In genomic region chr17:82043507-82043906, GRCh38 we compare ENCODE assay signal across 19 cellular contexts. TPM values are rescaled to one million over a fixed set of nuclear protein-coding genes. Genes with fewer than 3 reads are reported as not detected.
DNase-seq lines count a peak whose midpoint lies in the region; ATAC-seq, FAIRE-seq and TF ChIP-seq lines count a peak whose summit lies in the region.
"Had no signal": no experiment of that assay in that cellular context is flagged by ENCODE, and none has a peak within 500 bp of the region (broad histone marks: within the 10 kb centered on the region; RNA-seq: fewer than 3 reads in every experiment).

No MANE protein-coding gene starts in this region.

- WGBS in H1 (ENCODE audit: extremely low coverage in 1 of 2, insufficient coverage in 1 of 2, insufficient read length in 1 of 2, insufficient replicate concordance in 2 of 2, low coverage in 1 of 2, low lambda C conversion rate in 2 of 2, missing lambda C conversion rate in 1 of 2), 2 experiments: 84% methylated on average over 16 of the region's 16 CpGs; no CpG with 5 or more reads in 1 of the 2 experiments
- WGBS in neuronal stem cell (ENCODE audit: extremely low coverage in 2 of 2, insufficient read length in 2 of 2, insufficient replicate concordance in 1 of 2), 2 donors: no CpG with 5 or more reads among the region's 16 CpGs
- WGBS in gastroesophageal sphincter (ENCODE audit: low coverage in 1 of 2), 2 donors: 57% methylated on average over 8 of the region's 16 CpGs; no CpG with 5 or more reads in 1 of the 2 donors

- H3K9ac ChIP-seq in H1 (replicated peaks in 1 of 4; ENCODE audit: extremely low read depth in 1 of 4, low read depth in 3 of 4, low read length in 3 of 4) (no peak overlapping the region), neuronal stem cell (ENCODE audit: low read depth, low read length, poor library complexity) (no peak overlapping the region)
- H3K9ac ChIP-seq: GM23248 had no signal

- H3K23ac ChIP-seq in H1 (ENCODE audit: insufficient read length) (no peak overlapping the region), neuronal stem cell (ENCODE audit: low read depth, low read length, poor library complexity) (no peak overlapping the region)

- no peak overlapping the region for H3K4me3 ChIP-seq in H7 (ENCODE audit: insufficient read depth, low read depth, low read length)
- H3K4me3 ChIP-seq in HEK293 (ENCODE audit: low read depth, low read length): no peak overlapping the region
- no peak overlapping the region for H3K4me3 ChIP-seq in H1 (ENCODE audit: extremely low read depth in 1 of 4, insufficient read depth in 2 of 4, low read depth in 3 of 4, low read length in 4 of 4)
- no peak overlapping the region for H3K4me3 ChIP-seq in neuronal stem cell (ENCODE audit: low read length in 2 of 2)
- no peak overlapping the region for H3K4me3 ChIP-seq in gastroesophageal sphincter
- H3K4me3 ChIP-seq: GM12878, GM23248 had no signal

- TF ChIP-seq POLR2A in H1 (IDR thresholded peaks at IDR 0.05; ENCODE audit: control extremely low read depth in 1 of 2, low read depth in 2 of 2, low read length in 2 of 2) (no peak), gastroesophageal sphincter (IDR thresholded peaks at IDR 0.05) (no peak)

- no peak overlapping the region for H3K4me3 Mint-ChIP-seq in activated CD8-positive, alpha-beta memory T cell treated with anti-CD3 and anti-CD28 coated beads, Interleukin-2, amount 10 ng/mL, durations not matched to agents 7 days and 5 days
- H3K4me3 Mint-ChIP-seq: B cell; CD4-positive, alpha-beta T cell had no signal

- H2BK120ac ChIP-seq in H1 (replicated peaks; ENCODE audit: low read depth, low read length) (no peak overlapping the region), neuronal stem cell (ENCODE audit: low read depth, low read length) (no peak overlapping the region)

- DNase-seq in H7 (peak; percentile 83), H1 (ENCODE audit: low read depth in 1 of 2, low spot score in 2 of 2) (peak in 1 of 2 experiments; percentile 57), neuronal stem cell (ENCODE audit: low spot score) (no peak), NCI-H82 treated with DMSO at 0.1 percent for 48 hours (lab: John Stamatoyannopoulos, UW; ENCODE audit: unreplicated experiment) (no peak)
- DNase-seq in activated CD8-positive, alpha-beta memory T cell treated with anti-CD3 and anti-CD28 coated beads, Interleukin-2, amount 10 ng/mL, durations not matched to agents 7 days and 5 days: no peak
- DNase-seq: C1 segment of cervical spinal cord; Calu3; CD4-positive, alpha-beta T cell; DMS 273 treated with DMSO at 0.1 percent for 48 hours; DMS79; GM23248; HCEC 1CT; IMR-90 had no signal

- TF ChIP-seq RAD21 in H1 (IDR thresholded peaks at IDR 0.05 in 1 of 2, conservative IDR thresholded peaks at IDR 0.05 in 1 of 2; ENCODE audit: low read depth in 2 of 2, low read length in 2 of 2): no peak

- no peaks in the 10 kb centered on the region for H3K36me3 Mint-ChIP-seq in activated CD8-positive, alpha-beta memory T cell treated with anti-CD3 and anti-CD28 coated beads, Interleukin-2, amount 10 ng/mL, durations not matched to agents 7 days and 5 days

- TF ChIP-seq EP300 in H1 (IDR thresholded peaks at IDR 0.05; ENCODE audit: borderline replicate concordance in 1 of 2, low read depth in 2 of 2, low read length in 2 of 2) (no peak), gastroesophageal sphincter (IDR thresholded peaks at IDR 0.05) (no peak)

- H3K27ac ChIP-seq in HEK293 (ENCODE audit: extremely low read depth, low read depth, low read length) (no peak overlapping the region), H1 (ENCODE audit: low read depth, low read length) (no peak overlapping the region), neuronal stem cell (replicated peaks; ENCODE audit: low read length) (no peak overlapping the region), gastroesophageal sphincter (no peak overlapping the region)
- H3K27ac ChIP-seq: GM23248 had no signal

- H3K79me1 ChIP-seq in H1 (ENCODE audit: low read depth, low read length): no peaks in the 10 kb centered on the region
- peaks cover 2% of the 10 kb centered on the region for H3K79me1 ChIP-seq in neuronal stem cell (ENCODE audit: low read depth, low read length)

- POLR2A ChIA-PET in HEK293 (lab: Yijun Ruan, JAX) (interaction anchor here (0.6 to 1.8 kb wide), 5 partner anchors 16 to 150 kb away, joined by 3 to 7 read pairs (median 5); no protein-coding TSS in a partner anchor), H1 (lab: Charles Lee; ENCODE audit: partially characterized antibody) (interaction anchor here (0.7 to 1.5 kb wide), 17 partner anchors 9 to 174 kb away, joined by 3 to 10 read pairs (median 3); partner anchors contain the start of genes CENPX, GPS1, LRRC45 and RAC3)

- no peak overlapping the region for H2BK20ac ChIP-seq in H1 (ENCODE audit: low read length)

- peak overlapping the region; percentile 47 for H4K5ac ChIP-seq in H1 (ENCODE audit: insufficient read length, low read depth, low read length)

- H3K4me2 ChIP-seq in H1 (ENCODE audit: insufficient read depth in 1 of 2, low read depth in 2 of 2, low read length in 2 of 2) (no peak overlapping the region), neuronal stem cell (ENCODE audit: insufficient read depth, low read length, poor library complexity, severe bottlenecking) (no peak overlapping the region)

- H3K4me1 ChIP-seq in HEK293 (ENCODE audit: control insufficient read depth, insufficient read depth, low read length) (no peaks in the 10 kb centered on the region), H1 (replicated peaks in 1 of 4; ENCODE audit: control insufficient read depth in 3 of 4, insufficient read depth in 4 of 4, low read length in 3 of 4) (peaks cover 0 to 15% (median 7%) of the 10 kb centered on the region in 4 experiments; a peak in 4 of 7 replicates), neuronal stem cell (ENCODE audit: control insufficient read depth in 2 of 2, insufficient read depth in 1 of 2, low read depth in 1 of 2, low read length in 2 of 2) (no peaks in the 10 kb centered on the region), gastroesophageal sphincter (no peaks in the 10 kb centered on the region)

- no peak overlapping the region; the same call in 1 of the 2 replicates for H2BK15ac ChIP-seq in H1 (ENCODE audit: low read length)
- no peak overlapping the region for H2BK15ac ChIP-seq in neuronal stem cell (ENCODE audit: low read length)

- TF ChIP-seq CTCF in HEK293 (tag by site-specific recombination; IDR thresholded peaks at IDR 0.05) (no peak), H1 (IDR thresholded peaks at IDR 0.05; ENCODE audit: control extremely low read depth in 1 of 3, insufficient read depth in 1 of 3, low read depth in 1 of 3, low read length in 3 of 3) (no peak), gastroesophageal sphincter (IDR thresholded peaks at IDR 0.05) (no peak)

- 0 out of 2 replicates have a peak, but pooled peaks cover 3% of the 10 kb centered on the region for H3K23me2 ChIP-seq in H1 (ENCODE audit: low read depth, low read length)

- H3K4me1 Mint-ChIP-seq in activated CD8-positive, alpha-beta memory T cell treated with anti-CD3 and anti-CD28 coated beads, Interleukin-2, amount 10 ng/mL, durations not matched to agents 7 days and 5 days: peaks cover 10% of the 10 kb centered on the region

- H3K36me3 ChIP-seq in H7 (replicated peaks; ENCODE audit: control insufficient read depth, insufficient read depth, low read length): no peaks in the 10 kb centered on the region
- peaks cover 0 to 26% of the 10 kb centered on the region in 2 experiments; a peak in 1 of 3 replicates for H3K36me3 ChIP-seq in HEK293 (ENCODE audit: control insufficient read depth in 2 of 2, insufficient read depth in 1 of 2, low read length in 2 of 2)
- peaks cover 0 to 5% (median 2%) of the 10 kb centered on the region in 4 experiments; a peak in 3 of 8 replicates for H3K36me3 ChIP-seq in H1 (ENCODE audit: control insufficient read depth in 2 of 4, insufficient read depth in 4 of 4, low read length in 3 of 4)
- H3K36me3 ChIP-seq in neuronal stem cell (replicated peaks in 1 of 2; ENCODE audit: control insufficient read depth in 2 of 2, insufficient read depth in 2 of 2, low read length in 2 of 2): peaks cover 12 to 16% of the 10 kb centered on the region in 2 donors
- H3K36me3 ChIP-seq in gastroesophageal sphincter: peaks cover 0 to 20% of the 10 kb centered on the region in 2 donors

- H2AFZ ChIP-seq in H1 (ENCODE audit: low read length) (no peak overlapping the region), neuronal stem cell (ENCODE audit: low read length) (peak overlapping the region; percentile 83)
- H2AFZ ChIP-seq: GM23248 had no signal

- H4K91ac ChIP-seq in H1 (replicated peaks; ENCODE audit: insufficient read length, low read length): peak overlapping the region; percentile 96
- H4K91ac ChIP-seq in neuronal stem cell (ENCODE audit: low read depth, low read length, poor library complexity): no peak overlapping the region

- H3K18ac ChIP-seq in H1 (ENCODE audit: extremely low read depth, low read length) (peak overlapping the region; percentile 68), neuronal stem cell (ENCODE audit: low read length) (no peak overlapping the region)

- H3K79me2 ChIP-seq in H1 (ENCODE audit: control insufficient read depth in 1 of 2, insufficient read depth in 2 of 2, low read length in 2 of 2): no peaks in the 10 kb centered on the region

- CTCF ChIA-PET in HEK293 (lab: Yijun Ruan, JAX) (interaction anchor here (0.6 to 1.0 kb wide), 4 partner anchors 8 to 310 kb away, joined by 3 to 5 read pairs (median 4); no protein-coding TSS in a partner anchor), H1 (lab: Charles Lee; ENCODE audit: partially characterized antibody) (interaction anchor here (0.8 to 2.7 kb wide), 5 partner anchors 14 to 79 kb away, joined by 3 to 28 read pairs (median 3); no protein-coding TSS in a partner anchor)
- CTCF ChIA-PET in activated CD8-positive, alpha-beta memory T cell treated with anti-CD3 and anti-CD28 coated beads, Interleukin-2, amount 10 ng/mL, durations not matched to agents 7 days and 5 days (lab: Charles Lee): interaction anchor here (0.7 to 1.4 kb wide), 4 partner anchors 11 to 83 kb away, joined by 3 to 4 read pairs (median 3); no protein-coding TSS in a partner anchor

- no peak overlapping the region for H2AK5ac ChIP-seq in H1 (ENCODE audit: low read depth, low read length)
- H2AK5ac ChIP-seq in neuronal stem cell (ENCODE audit: low read depth, low read length): no peak overlapping the region

- no peaks in the 10 kb centered on the region for H3K9me3 ChIP-seq in HEK293 (ENCODE audit: control insufficient read depth, insufficient read depth, low read depth, low read length)
- H3K9me3 ChIP-seq in H1 (ENCODE audit: insufficient read depth in 2 of 2, low read depth in 1 of 2, low read length in 1 of 2): no peaks in the 10 kb centered on the region
- no peaks in the 10 kb centered on the region for H3K9me3 ChIP-seq in neuronal stem cell (replicated peaks in 1 of 2; ENCODE audit: control insufficient read depth in 2 of 2, insufficient read depth in 1 of 2, low read depth in 1 of 2, low read length in 2 of 2)
- no peaks in the 10 kb centered on the region for H3K9me3 ChIP-seq in gastroesophageal sphincter

- H3K27me3 Mint-ChIP-seq in activated CD8-positive, alpha-beta memory T cell treated with anti-CD3 and anti-CD28 coated beads, Interleukin-2, amount 10 ng/mL, durations not matched to agents 7 days and 5 days: no peaks in the 10 kb centered on the region
- H3K27me3 Mint-ChIP-seq: B cell; CD4-positive, alpha-beta T cell had no signal

- no peak for ATAC-seq in activated CD8-positive, alpha-beta memory T cell treated with anti-CD3 and anti-CD28 coated beads, Interleukin-2, amount 10 ng/mL, durations not matched to agents 7 days and 5 days
- no peak for ATAC-seq in gastroesophageal sphincter
- ATAC-seq: GM12878 had no signal

- H4K20me1 ChIP-seq in H1 (replicated peaks in 1 of 2; ENCODE audit: control insufficient read depth in 1 of 2, insufficient read depth in 2 of 2, low read length in 2 of 2): peaks cover 0 to 6% of the 10 kb centered on the region in 2 experiments

- H3K14ac ChIP-seq in H1 (ENCODE audit: insufficient read length) (no peak overlapping the region), neuronal stem cell (ENCODE audit: low read length) (no peak overlapping the region)

- no peak overlapping the region for H3K56ac ChIP-seq in H1 (replicated peaks; ENCODE audit: insufficient read length, low read depth, low read length)

- H3K27ac Mint-ChIP-seq in activated CD8-positive, alpha-beta memory T cell treated with anti-CD3 and anti-CD28 coated beads, Interleukin-2, amount 10 ng/mL, durations not matched to agents 7 days and 5 days: no peak overlapping the region
- H3K27ac Mint-ChIP-seq: B cell; CD4-positive, alpha-beta T cell had no signal

- H3K27me3 ChIP-seq in H7 (ENCODE audit: control insufficient read depth, insufficient read depth, low read length) (no peaks in the 10 kb centered on the region), H1 (replicated peaks in 1 of 4; ENCODE audit: control insufficient read depth in 3 of 4, extremely low read depth in 1 of 4, insufficient read depth in 3 of 4, low read length in 3 of 4) (peaks cover 0 to 4% (median 0%) of the 10 kb centered on the region in 4 experiments; a peak in 1 of 7 replicates), neuronal stem cell (ENCODE audit: control insufficient read depth in 3 of 3, insufficient read depth in 3 of 3, low read depth in 1 of 3, low read length in 3 of 3) (no peaks in the 10 kb centered on the region), gastroesophageal sphincter (no peaks in the 10 kb centered on the region)

- H3K9me3 Mint-ChIP-seq in activated CD8-positive, alpha-beta memory T cell treated with anti-CD3 and anti-CD28 coated beads, Interleukin-2, amount 10 ng/mL, durations not matched to agents 7 days and 5 days (ENCODE audit: low read depth): no peaks in the 10 kb centered on the region
- H3K9me3 Mint-ChIP-seq: CD4-positive, alpha-beta T cell had no signal

- peak overlapping the region; percentile 83 for H4K8ac ChIP-seq in H1 (ENCODE audit: extremely low read depth, insufficient read depth, low read length)
- no peak overlapping the region for H4K8ac ChIP-seq in neuronal stem cell (ENCODE audit: low read depth, low read length)

- peak overlapping the region; percentile 97; the same call in 1 of the 2 replicates for H2BK12ac ChIP-seq in H1 (ENCODE audit: low read depth, low read length)
- H2BK12ac ChIP-seq in neuronal stem cell (ENCODE audit: low read length): no peak overlapping the region

- H3K4ac ChIP-seq in H1 (replicated peaks; ENCODE audit: insufficient read length, low read depth, low read length): peak overlapping the region; percentile 95
- no peak overlapping the region for H3K4ac ChIP-seq in neuronal stem cell (ENCODE audit: low read length)

- no peak for FAIRE-seq in H1 (lab: Jason Lieb, UNC)
- FAIRE-seq: A204.1, GM12878, GM18507 had no signal

- 0 out of 2 replicates have a peak overlapping the region, but pooled peaks have one; percentile 52 for H2BK5ac ChIP-seq in H1 (ENCODE audit: low read depth, low read length)
- H2BK5ac ChIP-seq in neuronal stem cell (ENCODE audit: low read length): no peak overlapping the region

RNA-seq across cellular contexts. Expression of gene DCXR, which starts 6.0 kb away (rescaled TPM):
- 72.7 and 110 TPM in 2 replicates for total RNA-seq in H7 (2014; rRNA removed; shearing (Covaris generic))
- total RNA-seq in H1 (2021; fragmentation: NEBNext Ultra II Directional; extraction: Animal tissue kit (Norgen Biotek cat#: 25700)): 96.3 and 110 TPM in 2 replicates
- 212 and 338 TPM in 2 replicates for polyA plus RNA-seq in H1 (2011; rRNA removed)
- polyA plus RNA-seq in H1 (2011; cell fraction: cytosol; rRNA removed): 163 TPM
- polyA plus RNA-seq in H1 (2011; cell fraction: nucleus; rRNA removed): 167 TPM
- 92.1 to 118 TPM (median 110 TPM) in 4 replicates for polyA plus RNA-seq in H1 (2012, experiment 1 of 2)
- polyA plus RNA-seq in H1 (2012, experiment 2 of 2): 187 TPM
- polyA plus RNA-seq in H1 (2013, experiment 1 of 2): 57.6 TPM
- 58.1 TPM for polyA plus RNA-seq in H1 (2013, experiment 2 of 2)
- polyA minus RNA-seq in H1 (2011; rRNA and poly(A)+ RNA removed): 35.5 and 81.7 TPM in 2 replicates
- polyA minus RNA-seq in H1 (2011; cell fraction: cytosol; rRNA and poly(A)+ RNA removed): 40.5 TPM
- polyA minus RNA-seq in H1 (2011; cell fraction: nucleus; rRNA and poly(A)+ RNA removed): 31.1 TPM
- 72.9 TPM for polyA plus RNA-seq in neuronal stem cell (2013, experiment 1 of 2)
- polyA plus RNA-seq in neuronal stem cell (2013, experiment 2 of 2): 72.2 TPM
- total RNA-seq in activated CD8-positive, alpha-beta memory T cell treated with anti-CD3 and anti-CD28 coated beads, Interleukin-2, amount 10 ng/mL, durations not matched to agents 7 days and 5 days: 100 to 1,000 TPM; 120 to 124 TPM
- 100 to 1,000 TPM in 2 of 4 donors, 10 to 100 TPM in 2; 70.7 to 140 (median 108) TPM for total RNA-seq in gastroesophageal sphincter

RNA-seq across cellular contexts. Expression of gene RFNG, which starts 8.1 kb away (rescaled TPM):
- 43.0 and 50.8 TPM in 2 replicates for total RNA-seq in H7 (2014; rRNA removed; shearing (Covaris generic))
- total RNA-seq in H1 (2021; fragmentation: NEBNext Ultra II Directional; extraction: Animal tissue kit (Norgen Biotek cat#: 25700)): 26.7 and 30.9 TPM in 2 replicates
- polyA plus RNA-seq in H1 (2011; rRNA removed): 28.4 and 50.3 TPM in 2 replicates
- 25.7 TPM for polyA plus RNA-seq in H1 (2011; cell fraction: cytosol; rRNA removed)
- 139 TPM for polyA plus RNA-seq in H1 (2011; cell fraction: nucleus; rRNA removed)
- 26.1 to 34.2 TPM (median 32.0 TPM) in 4 replicates for polyA plus RNA-seq in H1 (2012, experiment 1 of 2)
- polyA plus RNA-seq in H1 (2012, experiment 2 of 2): 32.2 TPM
- polyA plus RNA-seq in H1 (2013, experiment 1 of 2): 26.3 TPM
- 26.6 TPM for polyA plus RNA-seq in H1 (2013, experiment 2 of 2)
- polyA minus RNA-seq in H1 (2011; rRNA and poly(A)+ RNA removed): 8.3 and 9.7 TPM in 2 replicates
- polyA minus RNA-seq in H1 (2011; cell fraction: cytosol; rRNA and poly(A)+ RNA removed): 15.2 TPM
- polyA minus RNA-seq in H1 (2011; cell fraction: nucleus; rRNA and poly(A)+ RNA removed): 23.8 TPM
- polyA plus RNA-seq in neuronal stem cell (2013, experiment 1 of 2): 25.7 TPM
- 26.2 TPM for polyA plus RNA-seq in neuronal stem cell (2013, experiment 2 of 2)
- total RNA-seq in activated CD8-positive, alpha-beta memory T cell treated with anti-CD3 and anti-CD28 coated beads, Interleukin-2, amount 10 ng/mL, durations not matched to agents 7 days and 5 days: 10 to 100 TPM; 20.9 to 23.0 TPM
- total RNA-seq in gastroesophageal sphincter: 10 to 100 TPM; 28.8 to 48.2 (median 34.3) TPM

RNA-seq across cellular contexts. Expression of gene GPS1, which starts 8.2 kb away (rescaled TPM):
- total RNA-seq in H7 (2014; rRNA removed; shearing (Covaris generic)): 205 and 248 TPM in 2 replicates
- 153 and 157 TPM in 2 replicates for total RNA-seq in H1 (2021; fragmentation: NEBNext Ultra II Directional; extraction: Animal tissue kit (Norgen Biotek cat#: 25700))
- 277 and 354 TPM in 2 replicates for polyA plus RNA-seq in H1 (2011; rRNA removed)
- 226 TPM for polyA plus RNA-seq in H1 (2011; cell fraction: cytosol; rRNA removed)
- 351 TPM for polyA plus RNA-seq in H1 (2011; cell fraction: nucleus; rRNA removed)
- 127 to 186 TPM (median 168 TPM) in 4 replicates for polyA plus RNA-seq in H1 (2012, experiment 1 of 2)
- 200 TPM for polyA plus RNA-seq in H1 (2012, experiment 2 of 2)
- 99.3 TPM for polyA plus RNA-seq in H1 (2013, experiment 1 of 2)
- polyA plus RNA-seq in H1 (2013, experiment 2 of 2): 100 TPM
- 137 and 141 TPM in 2 replicates for polyA minus RNA-seq in H1 (2011; rRNA and poly(A)+ RNA removed)
- polyA minus RNA-seq in H1 (2011; cell fraction: cytosol; rRNA and poly(A)+ RNA removed): 110 TPM
- 96.5 TPM for polyA minus RNA-seq in H1 (2011; cell fraction: nucleus; rRNA and poly(A)+ RNA removed)
- 67.9 TPM for polyA plus RNA-seq in neuronal stem cell (2013, experiment 1 of 2)
- polyA plus RNA-seq in neuronal stem cell (2013, experiment 2 of 2): 66.6 TPM
- 100 to 1,000 TPM in 1 of 2 experiments, 10 to 100 TPM in 1; 92.4 to 106 TPM for total RNA-seq in activated CD8-positive, alpha-beta memory T cell treated with anti-CD3 and anti-CD28 coated beads, Interleukin-2, amount 10 ng/mL, durations not matched to agents 7 days and 5 days
- total RNA-seq in gastroesophageal sphincter: 100 to 1,000 TPM in 1 of 4 donors, 10 to 100 TPM in 3; 69.3 to 103 (median 77.2) TPM

RNA-seq across cellular contexts. Expression of gene RAC3, which starts 12.0 kb away (rescaled TPM):
- 155 and 175 TPM in 2 replicates for total RNA-seq in H7 (2014; rRNA removed; shearing (Covaris generic))
- total RNA-seq in H1 (2021; fragmentation: NEBNext Ultra II Directional; extraction: Animal tissue kit (Norgen Biotek cat#: 25700)): 167 and 177 TPM in 2 replicates
- 299 and 520 TPM in 2 replicates for polyA plus RNA-seq in H1 (2011; rRNA removed)
- polyA plus RNA-seq in H1 (2011; cell fraction: cytosol; rRNA removed): 290 TPM
- 408 TPM for polyA plus RNA-seq in H1 (2011; cell fraction: nucleus; rRNA removed)
- 93.2 to 160 TPM (median 150 TPM) in 4 replicates for polyA plus RNA-seq in H1 (2012, experiment 1 of 2)
- 143 TPM for polyA plus RNA-seq in H1 (2012, experiment 2 of 2)
- polyA plus RNA-seq in H1 (2013, experiment 1 of 2): 141 TPM
- 139 TPM for polyA plus RNA-seq in H1 (2013, experiment 2 of 2)
- 54.1 and 62.9 TPM in 2 replicates for polyA minus RNA-seq in H1 (2011; rRNA and poly(A)+ RNA removed)
- polyA minus RNA-seq in H1 (2011; cell fraction: cytosol; rRNA and poly(A)+ RNA removed): 82.6 TPM
- polyA minus RNA-seq in H1 (2011; cell fraction: nucleus; rRNA and poly(A)+ RNA removed): 83.3 TPM
- 61.3 TPM for polyA plus RNA-seq in neuronal stem cell (2013, experiment 1 of 2)
- 55.7 TPM for polyA plus RNA-seq in neuronal stem cell (2013, experiment 2 of 2)
- total RNA-seq in activated CD8-positive, alpha-beta memory T cell treated with anti-CD3 and anti-CD28 coated beads, Interleukin-2, amount 10 ng/mL, durations not matched to agents 7 days and 5 days: 1 to 10 TPM; 6.4 to 6.8 TPM
- 1 to 10 TPM in 1 of 4 donors, under 1 TPM in 2, not detected in 1; 0.50 to 6.9 (median 0.54) TPM for total RNA-seq in gastroesophageal sphincter

RNA-seq across cellular contexts. Expression of gene LRRC45, which starts 20.4 kb away (rescaled TPM):
- total RNA-seq in H7 (2014; rRNA removed; shearing (Covaris generic)): 45.2 and 46.5 TPM in 2 replicates
- total RNA-seq in H1 (2021; fragmentation: NEBNext Ultra II Directional; extraction: Animal tissue kit (Norgen Biotek cat#: 25700)): 28.2 and 29.0 TPM in 2 replicates
- 11.5 and 17.3 TPM in 2 replicates for polyA plus RNA-seq in H1 (2011; rRNA removed)
- 23.7 TPM for polyA plus RNA-seq in H1 (2011; cell fraction: cytosol; rRNA removed)
- 96.6 TPM for polyA plus RNA-seq in H1 (2011; cell fraction: nucleus; rRNA removed)
- polyA plus RNA-seq in H1 (2012, experiment 1 of 2): 15.2 to 25.5 TPM (median 25.4 TPM) in 4 replicates
- polyA plus RNA-seq in H1 (2012, experiment 2 of 2): 17.3 TPM
- polyA plus RNA-seq in H1 (2013, experiment 1 of 2): 14.7 TPM
- polyA plus RNA-seq in H1 (2013, experiment 2 of 2): 13.4 TPM
- polyA minus RNA-seq in H1 (2011; rRNA and poly(A)+ RNA removed): 7.8 and 8.0 TPM in 2 replicates
- polyA minus RNA-seq in H1 (2011; cell fraction: cytosol; rRNA and poly(A)+ RNA removed): 14.1 TPM
- 21.5 TPM for polyA minus RNA-seq in H1 (2011; cell fraction: nucleus; rRNA and poly(A)+ RNA removed)
- polyA plus RNA-seq in neuronal stem cell (2013, experiment 1 of 2): 13.2 TPM
- 12.5 TPM for polyA plus RNA-seq in neuronal stem cell (2013, experiment 2 of 2)
- 10 to 100 TPM; 45.4 to 61.6 TPM for total RNA-seq in activated CD8-positive, alpha-beta memory T cell treated with anti-CD3 and anti-CD28 coated beads, Interleukin-2, amount 10 ng/mL, durations not matched to agents 7 days and 5 days
- 10 to 100 TPM in 2 of 4 donors, 1 to 10 TPM in 2; 4.4 to 16.3 (median 12.4) TPM for total RNA-seq in gastroesophageal sphincter
